ENCODE assay signal across 8 cellular contexts in genomic region chr3:105368575-105369500, GRCh38. TPM values are rescaled to one million over a fixed set of nuclear protein-coding genes. Genes with fewer than 3 reads are reported as not detected.
DNase-seq lines count a peak whose midpoint lies in the region; TF ChIP-seq lines count a peak whose summit lies in the region.

No MANE protein-coding gene starts in this region.

- TF ChIP-seq POLR2A in GM10847 (IDR thresholded peaks at IDR 0.05; ENCODE audit: extremely low read depth, insufficient read length): peak; percentile 42

- TF ChIP-seq CTCF in HFFc6 (IDR thresholded peaks at IDR 0.05): no peak

- H3K27me3 Mint-ChIP-seq in HFFc6 (ENCODE audit: insufficient read depth): peaks cover 12% of the 10 kb centered on the region
- peaks cover 22% of the 10 kb centered on the region for H3K27me3 Mint-ChIP-seq in T-helper 1 cell treated with Interleukin-12 subunit alpha and Interleukin-12 subunit beta and Interleukin-4 antibody, amounts not matched to agents 30 μg/mL and 1 μg/mL, for 36 hours (ENCODE audit: low read depth)

- peak overlapping the region; percentile 95 for H3K27ac Mint-ChIP-seq in HFFc6
- H3K27ac Mint-ChIP-seq in T-helper 1 cell treated with Interleukin-12 subunit alpha and Interleukin-12 subunit beta and Interleukin-4 antibody, amounts not matched to agents 30 μg/mL and 1 μg/mL, for 36 hours: peak overlapping the region; percentile 97

- H3K9me3 Mint-ChIP-seq in HFFc6: no peaks in the 10 kb centered on the region
- no peaks in the 10 kb centered on the region for H3K9me3 Mint-ChIP-seq in T-helper 1 cell treated with Interleukin-12 subunit alpha and Interleukin-12 subunit beta and Interleukin-4 antibody, amounts not matched to agents 30 μg/mL and 1 μg/mL, for 36 hours

- DNase-seq in HFFc6 (no peak), MV-4-11 (lab: John Stamatoyannopoulos, UW) (peak; percentile 79), amygdala (lab: John Stamatoyannopoulos, UW) (peak in 47 of 56 donors; percentile 2 to 80 (median 45)), hippocampal formation (lab: John Stamatoyannopoulos, UW) (peak; percentile 61 to 71), retina (peak; percentile 84), SW 1271 (lab: John Stamatoyannopoulos, UW) (no peak)

- peak overlapping the region; percentile 98 for H3K4me3 Mint-ChIP-seq in HFFc6
- H3K4me3 Mint-ChIP-seq in T-helper 1 cell treated with Interleukin-12 subunit alpha and Interleukin-12 subunit beta and Interleukin-4 antibody, amounts not matched to agents 30 μg/mL and 1 μg/mL, for 36 hours: peak overlapping the region; percentile 97

- peaks cover 57% of the 10 kb centered on the region for H3K4me1 Mint-ChIP-seq in HFFc6 (ENCODE audit: low read depth)
- H3K4me1 Mint-ChIP-seq in T-helper 1 cell treated with Interleukin-12 subunit alpha and Interleukin-12 subunit beta and Interleukin-4 antibody, amounts not matched to agents 30 μg/mL and 1 μg/mL, for 36 hours (ENCODE audit: low read depth): peaks cover 37% of the 10 kb centered on the region

- H3K36me3 Mint-ChIP-seq in HFFc6 (ENCODE audit: low read depth): peaks cover 39% of the 10 kb centered on the region
- no peaks in the 10 kb centered on the region for H3K36me3 Mint-ChIP-seq in T-helper 1 cell treated with Interleukin-12 subunit alpha and Interleukin-12 subunit beta and Interleukin-4 antibody, amounts not matched to agents 30 μg/mL and 1 μg/mL, for 36 hours (ENCODE audit: low read depth)

RNA-seq across cellular contexts. Expression of gene ALCAM, which starts 2.1 kb away (rescaled TPM):
- total RNA-seq in HFFc6 (2021; fragmentation: NEBNext Ultra II Directional; extraction: Animal tissue kit (Norgen Biotek cat#: 25700)): 100 to 1,000 TPM; 307 to 420 (median 361) TPM

Comparison
In these comparisons a context has a peak if more than half of its experiments do, and no peak if none do; other contexts are left out.
1. DNase-seq: peak in MV-4-11 (single experiment), amygdala (47 of 56), hippocampal formation (2 of 2) and retina (single experiment); none in HFFc6 (single experiment) and SW 1271 (0 of 2).